Comparison of ENCODE assay signal across 8 cellular contexts in genomic region chr20:544153-544725, GRCh38. TPM values are rescaled to one million over a fixed set of nuclear protein-coding genes. Genes with fewer than 3 reads are reported as not detected.
DNase-seq lines count a peak whose midpoint lies in the region; ATAC-seq and TF ChIP-seq lines count a peak whose summit lies in the region.

No MANE protein-coding gene starts in this region.

- POLR2A ChIA-PET in SK-N-SH (lab: Yijun Ruan, JAX), result interaction anchor here (0.6 to 1.9 kb wide), 4 partner anchors 18 to 197 kb away, joined by 3 to 7 read pairs (median 4); partner anchors contain the start of gene NRSN2

- no peak for TF ChIP-seq EP300 in SK-N-SH (IDR thresholded peaks at IDR 0.05; ENCODE audit: borderline replicate concordance in 1 of 2, low read depth in 1 of 2, low read length in 1 of 2)

- peak overlapping the region in 1 of 2 experiments; percentile 94; a peak in 1 of 4 replicates for H3K4me3 ChIP-seq in SK-N-SH (ENCODE audit: low read depth in 2 of 2, low read length in 1 of 2)

- TF ChIP-seq RAD21 in SK-N-SH (IDR thresholded peaks at IDR 0.05; ENCODE audit: low read length), result no peak

- peak overlapping the region; percentile 72 for H2AFZ ChIP-seq in SK-N-SH (ENCODE audit: low read depth)

- DNase-seq in SK-N-SH (no peak), SHP77 treated with DMSO at 0.1 percent for 48 hours (lab: John Stamatoyannopoulos, UW) (no peak), glomerular visceral epithelial cell (ENCODE audit: extremely low spot score) (no peak)

- H3F3A ChIP-seq in SK-N-SH (replicated peaks; ENCODE audit: insufficient read depth), result no peaks in the 10 kb centered on the region

- WGBS in SK-N-SH (ENCODE audit: low lambda C conversion rate), result 75% methylated on average over 6 of the region's 6 CpGs

- peak overlapping the region; percentile 97; the same call in 1 of the 2 replicates for H3K9ac ChIP-seq in SK-N-SH

- CTCF ChIA-PET in SK-N-SH (lab: Yijun Ruan, JAX), result interaction anchor here (1.0 to 2.1 kb wide), 4 partner anchors 18 to 195 kb away, joined by 3 to 8 read pairs (median 4); partner anchors contain the start of gene TBC1D20

- H4K20me1 ChIP-seq in SK-N-SH (ENCODE audit: insufficient read depth), result peaks cover 34% of the 10 kb centered on the region

- peaks cover 44% of the 10 kb centered on the region for H3K79me2 ChIP-seq in SK-N-SH (ENCODE audit: insufficient read depth)

- H3K36me3 ChIP-seq in SK-N-SH (replicated peaks in 1 of 2; ENCODE audit: control insufficient read depth in 1 of 2, insufficient read depth in 2 of 2, low read length in 1 of 2), result peaks cover 0 to 6% of the 10 kb centered on the region in 2 experiments

- H3K9me2 ChIP-seq in SK-N-SH, result no peaks in the 10 kb centered on the region

- H3K27ac ChIP-seq in SK-N-SH (ENCODE audit: low read depth in 2 of 2, low read length in 1 of 2) (peak overlapping the region; percentile 83 to 96; a peak in 3 of 4 replicates), angular gyrus (ENCODE audit: low read depth, low read length) (peak overlapping the region; percentile 99), layer of hippocampus (ENCODE audit: low read depth, low read length) (peak overlapping the region; percentile 92), temporal lobe (ENCODE audit: low read depth, low read length) (peak overlapping the region; percentile 97)

- H3K27me3 ChIP-seq in SK-N-SH (ENCODE audit: insufficient read depth) (peaks cover 3% of the 10 kb centered on the region; the same call in 1 of the 2 replicates), layer of hippocampus (ENCODE audit: control insufficient read depth, insufficient read depth, low read length) (no peaks in the 10 kb centered on the region)

- TF ChIP-seq CTCF in SK-N-SH (IDR thresholded peaks at IDR 0.05), result no peak

- H3K4me1 ChIP-seq in SK-N-SH (ENCODE audit: control insufficient read depth in 1 of 2, insufficient read depth in 2 of 2, low read depth in 1 of 2, low read length in 1 of 2), result peaks cover 4 to 6% of the 10 kb centered on the region in 2 experiments; a peak in 1 of 4 replicates

- peak overlapping the region; percentile 77; the same call in 1 of the 2 replicates for H3K4me2 ChIP-seq in SK-N-SH

- H3K9me3 ChIP-seq in SK-N-SH, result no peaks in the 10 kb centered on the region; the same call in 1 of the 2 replicates

- ATAC-seq in SK-N-SH treated with all-trans-retinoic acid at 6 μM for 48 hours (no peak), HG03039 (IDR thresholded peaks at IDR 0.05; ENCODE audit: unreplicated experiment) (no peak)

TF ChIP-seq in SK-N-SH, 30 proteins besides CTCF, POLR2A, EP300 and RAD21:
- TF ChIP-seq YY1 (IDR thresholded peaks at IDR 0.05; ENCODE audit: low read depth) (no peak), NRF1 (IDR thresholded peaks at IDR 0.05; ENCODE audit: low read depth, low read length) (peak; percentile 71; the same call in 1 of the 2 replicates)

TF ChIP-seq in SK-N-SH treated with all-trans-retinoic acid at 6 μM for 48 hours, 23 proteins besides CTCF, POLR2A, EP300 and RAD21:
- TF ChIP-seq TCF4 (CRISPR knock-in tag; IDR thresholded peaks at IDR 0.05; ENCODE audit: borderline replicate concordance) (no peak), TOX (CRISPR knock-in tag; IDR thresholded peaks at IDR 0.05; ENCODE audit: borderline replicate concordance) (no peak), ZNF565 (CRISPR knock-in tag; conservative IDR thresholded peaks at IDR 0.05; ENCODE audit: low read depth) (no peak), GLIS3 (CRISPR knock-in tag; IDR thresholded peaks at IDR 0.05) (no peak), OSR1 (CRISPR knock-in tag; IDR thresholded peaks at IDR 0.05) (no peak), ISL1 (CRISPR knock-in tag; IDR thresholded peaks at IDR 0.05) (no peak), BACH2 (CRISPR knock-in tag; IDR thresholded peaks at IDR 0.05; ENCODE audit: borderline replicate concordance) (no peak), CSDC2 (CRISPR knock-in tag; IDR thresholded peaks at IDR 0.05) (no peak), ARNTL (CRISPR knock-in tag; IDR thresholded peaks at IDR 0.05; ENCODE audit: borderline replicate concordance, low read depth) (no peak), TSHZ2 (CRISPR knock-in tag; IDR thresholded peaks at IDR 0.05) (no peak), RARB (CRISPR knock-in tag; IDR thresholded peaks at IDR 0.05) (no peak)

RNA-seq across cellular contexts. Expression of gene CSNK2A1, which starts 0.6 kb away (rescaled TPM):
- 61.9 and 71.4 TPM in 2 replicates for polyA plus RNA-seq in SK-N-SH (2012; rRNA removed)
- polyA plus RNA-seq in SK-N-SH (2012; cell fraction: cytosol; rRNA removed), result 69.0 and 79.0 TPM in 2 replicates
- 53.1 and 66.8 TPM in 2 replicates for polyA plus RNA-seq in SK-N-SH (2012; cell fraction: nucleus; rRNA removed)
- total RNA-seq in temporal lobe, result 143 TPM
